ENCODE assay signal across 10 cellular contexts in genomic region chr5:97425511-97425910, GRCh38.
DNase-seq lines count a peak whose midpoint lies in the region; ATAC-seq and TF ChIP-seq lines count a peak whose summit lies in the region.
"Had no signal": no experiment of that assay in that cellular context is flagged by ENCODE, and none has a peak within 500 bp of the region (broad histone marks: within the 10 kb centered on the region; RNA-seq: fewer than 3 reads in every experiment).

No MANE protein-coding gene starts in this region.

- peak; percentile 36 for TF ChIP-seq CTCF in fibroblast of mammary gland (conservative IDR thresholded peaks at IDR 0.05; ENCODE audit: control insufficient read depth, insufficient read depth, low read depth, low read length)

- no peaks in the 10 kb centered on the region for H3K9me3 ChIP-seq in right cardiac atrium (ENCODE audit: control insufficient read depth, low read length)
- no peaks in the 10 kb centered on the region for H3K9me3 ChIP-seq in NT2/D1 (ENCODE audit: insufficient read depth, low read length)
- H3K9me3 ChIP-seq: tibial artery had no signal

- 77% methylated on average over 4 of the region's 4 CpGs for WGBS in right cardiac atrium

- no peaks in the 10 kb centered on the region for H3K36me3 ChIP-seq in NT2/D1 (ENCODE audit: insufficient read depth, insufficient read length, low read length)
- H3K36me3 ChIP-seq: tibial artery had no signal

- intact Hi-C loops in right cardiac atrium (cut with DNase I) (loop anchor here in 1 of 4 donors (5.0 kb wide), 1 partner anchor 107 kb away; no protein-coding TSS in a partner anchor), Right ventricle myocardium inferior (cut with DNase I) (no loop called here)

- no peak overlapping the region for H3K27ac ChIP-seq in right cardiac atrium (ENCODE audit: low read length)
- H3K27ac ChIP-seq: tibial artery had no signal

- DNase-seq in right cardiac atrium (peak in 2 of 3 donors; percentile 21 to 38), Right ventricle myocardium inferior (ENCODE audit: missing footprints) (no peak), NT2/D1 (ENCODE audit: low read depth, low spot score) (peak; percentile 5), fibroblast of mammary gland (ENCODE audit: low read depth) (peak; percentile 30), activated gamma-delta T cell treated with Interleukin-2 at 50 U/mL for 16 hours (no peak), AG08396 (ENCODE audit: low spot score) (no peak), superior temporal gyrus (ENCODE audit: extremely low spot score) (no peak)
- DNase-seq: tibial artery had no signal

- H3K4me1 ChIP-seq in right cardiac atrium (ENCODE audit: control insufficient read depth, insufficient read depth, low read length) = no peaks in the 10 kb centered on the region
- no peaks in the 10 kb centered on the region for H3K4me1 ChIP-seq in NT2/D1 (ENCODE audit: insufficient read depth, insufficient read length)
- H3K4me1 ChIP-seq: tibial artery had no signal

- H3K4me3 ChIP-seq in right cardiac atrium (ENCODE audit: low read length) (no peak overlapping the region), NT2/D1 (ENCODE audit: insufficient read length, low read depth) (no peak overlapping the region), fibroblast of mammary gland (ENCODE audit: control insufficient read depth, low read depth, low read length) (no peak overlapping the region)
- H3K4me3 ChIP-seq: tibial artery had no signal

- ATAC-seq in right cardiac atrium (no peak), Right ventricle myocardium inferior (no peak), GM18520 (IDR thresholded peaks at IDR 0.05; ENCODE audit: unreplicated experiment) (no peak)
- ATAC-seq: activated naive CD4-positive, alpha-beta T cell treated with anti-CD3 and anti-CD28 coated beads, Interleukin-2, amount 50 U/mL, for 72 hours had no signal

- H3K27me3 ChIP-seq in right cardiac atrium (ENCODE audit: control insufficient read depth, insufficient read depth) (no peaks in the 10 kb centered on the region), NT2/D1 (ENCODE audit: insufficient read depth, insufficient read length) (no peaks in the 10 kb centered on the region)
- H3K27me3 ChIP-seq: tibial artery had no signal

- H3K9ac ChIP-seq in NT2/D1 (ENCODE audit: insufficient read length, low read depth) = no peak overlapping the region

Comparison
In these comparisons a context has a peak if more than half of its experiments do, and no peak if none do; other contexts are left out.
1. DNase-seq: peak in right cardiac atrium (2 of 3), NT2/D1 (single experiment) and fibroblast of mammary gland (single experiment); none in Right ventricle myocardium inferior (single experiment), activated gamma-delta T cell treated with Interleukin-2 at 50 U/mL for 16 hours (single experiment), AG08396 (single experiment) and superior temporal gyrus (single experiment).